ENCODE assay signal across 24 cellular contexts in the genomic region with DNA sequence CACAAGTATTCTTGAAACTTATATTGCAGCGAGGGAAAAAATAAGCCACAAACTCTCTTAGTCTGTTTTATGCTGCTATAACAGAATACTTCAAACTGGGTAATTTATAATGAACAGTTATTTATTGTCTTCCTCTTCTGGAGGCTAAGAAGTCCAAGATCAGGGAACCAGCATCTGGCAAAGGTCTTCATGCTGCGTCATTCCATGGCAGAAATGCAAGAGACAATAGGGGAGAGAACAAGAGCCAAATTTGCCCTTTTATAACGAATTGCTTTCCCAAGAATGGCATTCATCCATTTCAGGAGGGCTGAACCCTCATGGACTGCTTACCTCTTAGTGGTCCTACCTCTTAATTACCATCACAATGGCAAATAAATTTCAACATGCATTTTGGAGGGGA. TPM values are rescaled to one million over a fixed set of nuclear protein-coding genes. Genes with fewer than 3 reads are reported as not detected.
A peak's percentile ranks its signal among the peaks of the same experiment; 100 is the strongest.
DNase-seq lines count a peak whose midpoint lies in the region; ATAC-seq, FAIRE-seq and TF ChIP-seq lines count a peak whose summit lies in the region.
"Had no signal": no experiment of that assay in that cellular context is flagged by ENCODE, and none has a peak within 500 bp of the region (broad histone marks: within the 10 kb centered on the region; RNA-seq: fewer than 3 reads in every experiment).

No MANE protein-coding gene starts in this region.

- DNase-seq in heart right ventricle (no peak), cardiac septum (ENCODE audit: low spot score) (no peak), D721Med (ENCODE audit: insufficient read length, low spot score) (no peak), T-helper 17 cell (no peak), psoas muscle (no peak), HUDEP-2 (lab: John Stamatoyannopoulos, UW; ENCODE audit: unreplicated experiment in 76 of 76) (no peak)
- DNase-seq in stimulated activated naive CD4-positive, alpha-beta T cell (lab: John Stamatoyannopoulos, UW) = no peak
- DNase-seq: 8988T, ACHN, Calu3, GDM1, GOT3, NCI-H1092, NCI-H1417 treated with DMSO at 0.1 percent for 48 hours, NCI-H1694 treated with DMSO at 0.1 percent for 48 hours, NCI-H2081, NCI-H2227 treated with DMSO at 0.1 percent for 48 hours, NCI-H526 treated with DMSO at 0.1 percent for 48 hours, RPMI8226, SIG-M5 had no signal

- H3K27me3 ChIP-seq in heart right ventricle = no peaks in the 10 kb centered on the region
- no peaks in the 10 kb centered on the region for H3K27me3 ChIP-seq in psoas muscle (ENCODE audit: insufficient read depth in 3 of 3, low read length in 2 of 3)

- peak overlapping the region; percentile 66 for H3K27ac Mint-ChIP-seq in T-helper 17 cell

- 73 to 83% methylated on average over 3 of the region's 3 CpGs for WGBS in heart right ventricle, 2 donors
- WGBS in psoas muscle, 3 donors = 59 to 77% (median 67%) methylated on average over 3 of the region's 3 CpGs

- H3K9me3 ChIP-seq in heart right ventricle = no peaks in the 10 kb centered on the region
- no peaks in the 10 kb centered on the region for H3K9me3 ChIP-seq in T-helper 17 cell (ENCODE audit: control insufficient read depth, low read length, poor library complexity, severe bottlenecking)
- no peaks in the 10 kb centered on the region for H3K9me3 ChIP-seq in psoas muscle
- H3K9me3 ChIP-seq: HAP-1 had no signal

- H3K4me1 ChIP-seq in heart right ventricle (peaks cover 7 to 78% (median 68%) of the 10 kb centered on the region in 9 donors), psoas muscle (peaks cover 58% of the 10 kb centered on the region)
- H3K4me1 ChIP-seq: HAP-1 had no signal

- H3K4me1 Mint-ChIP-seq in T-helper 17 cell = peaks cover 29% of the 10 kb centered on the region

- ATAC-seq in heart right ventricle = no peak
- no peak for ATAC-seq in T-helper 17 cell
- ATAC-seq in psoas muscle = no peak
- no peak for ATAC-seq in GM18517 (IDR thresholded peaks at IDR 0.05; ENCODE audit: unreplicated experiment)
- ATAC-seq: GM12878 had no signal

- H3K4me3 ChIP-seq in heart right ventricle (no peak overlapping the region), psoas muscle (no peak overlapping the region)
- H3K4me3 ChIP-seq: GM12878, HAP-1, SK-N-MC had no signal

- H3K36me3 Mint-ChIP-seq in T-helper 17 cell (ENCODE audit: low read depth) = no peaks in the 10 kb centered on the region

- FAIRE-seq in D721Med (lab: Jason Lieb, UNC) = peak; percentile 16
- FAIRE-seq: GM12878 had no signal

- intact Hi-C loops in heart right ventricle (cut with DNase I) = loop anchor here in 1 of 10 donors (5.0 kb wide), 1 partner anchor 50 kb away; no protein-coding TSS in a partner anchor
- intact Hi-C loops in cardiac septum (cut with DNase I) = no loop called here
- intact Hi-C loops in psoas muscle (cut with DNase I) = loop anchor here in 1 of 2 donors (5.0 kb wide), 1 partner anchor 35 kb away; no protein-coding TSS in a partner anchor

- no peak overlapping the region for H3K4me3 Mint-ChIP-seq in T-helper 17 cell

- TF ChIP-seq CTCF in heart right ventricle (IDR thresholded peaks at IDR 0.05) (no peak), D721Med (IDR thresholded peaks at IDR 0.05; ENCODE audit: insufficient read depth, missing control alignments) (no peak), psoas muscle (IDR thresholded peaks at IDR 0.05) (no peak)

- peak overlapping the region in 8 of 10 donors; percentile 32 to 87 (median 56) for H3K27ac ChIP-seq in heart right ventricle
- H3K27ac ChIP-seq in psoas muscle = peak overlapping the region; percentile 83
- H3K27ac ChIP-seq: SK-N-MC had no signal

- no peaks in the 10 kb centered on the region for H3K27me3 Mint-ChIP-seq in T-helper 17 cell

- H3K36me3 ChIP-seq in heart right ventricle (peaks cover 0 to 7% (median 0%) of the 10 kb centered on the region in 9 donors), psoas muscle (ENCODE audit: insufficient read depth in 1 of 2, low read depth in 1 of 2) (no peaks in the 10 kb centered on the region)
- H3K36me3 ChIP-seq: HAP-1 had no signal

RNA-seq across cellular contexts. Expression of a gene that starts 46.5 kb away (rescaled TPM):
- total RNA-seq in heart right ventricle (100 to 1,000 TPM in 8 of 10 donors, 10 to 100 TPM in 2; 63.9 to 211 (median 137) TPM), cardiac septum (164 TPM), T-helper 17 cell (100 to 1,000 TPM in 1 of 2 donors, 10 to 100 TPM in 1; 91.4 to 111 TPM), psoas muscle (10 to 100 TPM; 48.0 to 83.4 (median 72.5) TPM)
- polyA plus RNA-seq in heart right ventricle (10 to 100 TPM; 31.7 to 71.1 TPM), psoas muscle (10 to 100 TPM in 2 of 3 donors, 1 to 10 TPM in 1; 3.3 to 57.3 (median 13.7) TPM)
